12 cellular contexts compared by ENCODE assay signal in genomic region chr2:114729025-114729424, GRCh38.
DNase-seq lines count a peak whose midpoint lies in the region; ATAC-seq, FAIRE-seq and TF ChIP-seq lines count a peak whose summit lies in the region.
"Had no signal": no experiment of that assay in that cellular context is flagged by ENCODE, and none has a peak within 500 bp of the region (broad histone marks: within the 10 kb centered on the region; RNA-seq: fewer than 3 reads in every experiment).

No MANE protein-coding gene starts in this region.

- H3K36me3 ChIP-seq in RWPE2 (ENCODE audit: low read depth) (no peaks in the 10 kb centered on the region), lung (ENCODE audit: control insufficient read depth in 2 of 2, insufficient read depth in 2 of 2, low read length in 2 of 2) (no peaks in the 10 kb centered on the region)
- no peaks in the 10 kb centered on the region for H3K36me3 ChIP-seq in CD8-positive, alpha-beta memory T cell (ENCODE audit: insufficient read depth, low read length)

- H3K27ac ChIP-seq in RWPE2 (ENCODE audit: poor library complexity, severe bottlenecking): no peak overlapping the region
- no peak overlapping the region for H3K27ac ChIP-seq in lung (ENCODE audit: low read depth in 1 of 2, low read length in 1 of 2)
- no peak overlapping the region for H3K27ac ChIP-seq in CD8-positive, alpha-beta memory T cell (ENCODE audit: low read depth, low read length)

- no peak for ATAC-seq in RWPE2 (ENCODE audit: low read depth)
- ATAC-seq in lung (ENCODE audit: insufficient read depth, low FRiP score): no peak

- no peak overlapping the region for H3K4me3 Mint-ChIP-seq in CD8-positive, alpha-beta memory T cell
- H3K4me3 Mint-ChIP-seq: mesothelial cell of epicardium had no signal

- no peaks in the 10 kb centered on the region for H3K4me1 ChIP-seq in RWPE2 (ENCODE audit: insufficient read depth, poor library complexity, severe bottlenecking)
- no peaks in the 10 kb centered on the region for H3K4me1 ChIP-seq in lung (ENCODE audit: control insufficient read depth in 2 of 2, insufficient read depth in 2 of 2, low read length in 2 of 2)
- H3K4me1 ChIP-seq in CD8-positive, alpha-beta memory T cell (ENCODE audit: insufficient read depth, low read length): no peaks in the 10 kb centered on the region

- no peaks in the 10 kb centered on the region for H3K27me3 Mint-ChIP-seq in CD8-positive, alpha-beta memory T cell

- CTCF ChIA-PET in CD8-positive, alpha-beta memory T cell (lab: Charles Lee): no interaction called here

- WGBS in lung, 2 donors: 71 to 77% methylated on average over 5 of the region's 5 CpGs

- H3K4me3 ChIP-seq in RWPE2 (ENCODE audit: severe bottlenecking) (no peak overlapping the region), lung (no peak overlapping the region)
- H3K4me3 ChIP-seq in CD8-positive, alpha-beta memory T cell (ENCODE audit: low read length): no peak overlapping the region

- POLR2A ChIA-PET in CD8-positive, alpha-beta memory T cell (lab: Charles Lee): no interaction called here

- H3K9me3 ChIP-seq in RWPE2 (ENCODE audit: severe bottlenecking) (no peaks in the 10 kb centered on the region), lung (ENCODE audit: control insufficient read depth in 2 of 2, insufficient read depth in 1 of 2, low read length in 1 of 2) (peaks cover 0 to 2% of the 10 kb centered on the region in 2 donors)
- no peaks in the 10 kb centered on the region for H3K9me3 ChIP-seq in CD8-positive, alpha-beta memory T cell (ENCODE audit: low read length)

- H3K27me3 ChIP-seq in RWPE2 (ENCODE audit: insufficient read depth, poor library complexity, severe bottlenecking): no peaks in the 10 kb centered on the region
- H3K27me3 ChIP-seq in lung (ENCODE audit: control insufficient read depth, insufficient read depth): no peaks in the 10 kb centered on the region
- no peaks in the 10 kb centered on the region for H3K27me3 ChIP-seq in CD8-positive, alpha-beta memory T cell (ENCODE audit: insufficient read depth, low read length, poor library complexity, severe bottlenecking)

- DNase-seq in D721Med (ENCODE audit: insufficient read length, low spot score) (no peak), HT-29 (ENCODE audit: low spot score) (peak; percentile 8), RWPE2 (ENCODE audit: low spot score) (no peak), lung (ENCODE audit: low spot score) (no peak), erythroblast (lab: John Stamatoyannopoulos, UW) (no peak), T-helper 1 cell (no peak)
- DNase-seq in activated CD4-positive, alpha-beta T cell treated with anti-CD3 and anti-CD28 coated beads, Interleukin-2, amount 50 U/mL, for 48 hours: no peak
- no peak for DNase-seq in CD8-positive, alpha-beta memory T cell
- DNase-seq: activated CD8-positive, alpha-beta memory T cell treated with anti-CD3 and anti-CD28 coated beads, Interleukin-2, amount 50 U/mL, for 48 hours; MM.1S had no signal

- no peak overlapping the region for H3K27ac Mint-ChIP-seq in CD8-positive, alpha-beta memory T cell
- H3K27ac Mint-ChIP-seq: mesothelial cell of epicardium had no signal

- TF ChIP-seq CTCF in D721Med (IDR thresholded peaks at IDR 0.05; ENCODE audit: insufficient read depth, missing control alignments): peak; percentile 15
- peak; percentile 33 for TF ChIP-seq CTCF in RWPE2 (IDR thresholded peaks at IDR 0.05; ENCODE audit: poor library complexity, severe bottlenecking)
- peak; percentile 4 for TF ChIP-seq CTCF in lung (IDR thresholded peaks at IDR 0.05; ENCODE audit: control extremely low read depth, extremely low read depth)

- H3K4me1 Mint-ChIP-seq in CD8-positive, alpha-beta memory T cell: no peaks in the 10 kb centered on the region

- H3K9me3 Mint-ChIP-seq in CD8-positive, alpha-beta memory T cell: peaks cover 0 to 5% (median 2%) of the 10 kb centered on the region in 5 donors

- TF ChIP-seq POLR2A in erythroblast (IDR thresholded peaks at IDR 0.05; ENCODE audit: low read length): no peak

- no peak for FAIRE-seq in D721Med (lab: Jason Lieb, UNC)
- FAIRE-seq: GM12891 had no signal

- H3K36me3 Mint-ChIP-seq in CD8-positive, alpha-beta memory T cell: no peaks in the 10 kb centered on the region
- H3K36me3 Mint-ChIP-seq: mesothelial cell of epicardium had no signal
